In genomic region chr1:108432002-108432401, GRCh38 we compare ENCODE assay signal across 4 cellular contexts. TPM values are rescaled to one million over a fixed set of nuclear protein-coding genes. Genes with fewer than 3 reads are reported as not detected.
"Had no signal": no experiment of that assay in that cellular context is flagged by ENCODE, and none has a peak within 500 bp of the region (broad histone marks: within the 10 kb centered on the region; RNA-seq: fewer than 3 reads in every experiment).

No MANE protein-coding gene starts in this region.

RNA-seq across cellular contexts. Expression of gene NBPF6, which starts 18.1 kb away (rescaled TPM):
- total RNA-seq: HT-29, HT1080, IMR-90 had no signal
- polyA plus RNA-seq: IgD-negative memory B cell, IMR-90 had no signal
